ENCODE assay signal across 13 cellular contexts in the genomic region with DNA sequence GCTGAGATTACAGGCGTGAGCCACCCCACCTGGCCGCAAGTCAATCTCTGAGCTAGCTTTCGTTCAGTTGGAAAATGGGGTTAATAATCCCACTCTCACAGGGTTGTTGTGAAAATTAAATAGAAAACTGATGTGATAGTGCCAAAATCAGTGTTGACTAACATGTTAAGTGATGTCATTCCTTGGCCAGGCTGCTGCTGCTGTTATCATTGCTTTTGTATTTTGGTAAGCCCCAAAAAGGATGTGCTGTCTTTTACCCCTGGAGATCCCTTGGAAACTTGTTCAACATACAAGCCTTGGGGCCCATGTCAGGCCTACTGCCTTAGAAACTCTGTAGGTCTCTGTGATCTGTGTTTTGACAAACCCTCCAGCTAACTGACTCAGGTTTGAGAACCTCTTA.
DNase-seq lines count a peak whose midpoint lies in the region; ATAC-seq and TF ChIP-seq lines count a peak whose summit lies in the region.
"Had no signal": no experiment of that assay in that cellular context is flagged by ENCODE, and none has a peak within 500 bp of the region (broad histone marks: within the 10 kb centered on the region; RNA-seq: fewer than 3 reads in every experiment).

No MANE protein-coding gene starts in this region.

- TF ChIP-seq CTCF in HFFc6 (IDR thresholded peaks at IDR 0.05) (no peak), brain (conservative IDR thresholded peaks at IDR 0.05) (no peak), right atrium auricular region (IDR thresholded peaks at IDR 0.05) (no peak), stomach (IDR thresholded peaks at IDR 0.05) (no peak)

- no peak for ATAC-seq in HG02970 (IDR thresholded peaks at IDR 0.05; ENCODE audit: low FRiP score, unreplicated experiment)
- ATAC-seq: esophagus mucosa had no signal

- TF ChIP-seq POLR2A in stomach (IDR thresholded peaks at IDR 0.05): no peak

- DNase-seq in HFFc6: no peak
- peak; percentile 82 for DNase-seq in right atrium auricular region (ENCODE audit: low spot score)
- DNase-seq in stomach: no peak
- no peak for DNase-seq in NCI-H526 (lab: John Stamatoyannopoulos, UW)
- DNase-seq in OCI-M1 (lab: John Stamatoyannopoulos, UW): no peak
- no peak for DNase-seq in nucleus accumbens (lab: John Stamatoyannopoulos, UW)
- DNase-seq: activated naive CD8-positive, alpha-beta T cell treated with anti-CD3 and anti-CD28 coated beads, Interleukin-2, amount 10 ng/mL, durations not matched to agents 7 days and 5 days; mesendoderm; NCI-H1694 had no signal

- H3K9me3 ChIP-seq in right atrium auricular region (no peaks in the 10 kb centered on the region), stomach (no peaks in the 10 kb centered on the region)

- H3K27ac Mint-ChIP-seq in HFFc6 (peak overlapping the region; percentile 38; the same call in 1 of the 2 replicates), brain (peak overlapping the region; percentile 67 to 89 (median 85))
- H3K27ac Mint-ChIP-seq: activated naive CD8-positive, alpha-beta T cell treated with anti-CD3 and anti-CD28 coated beads, Interleukin-2, amount 10 ng/mL, durations not matched to agents 7 days and 5 days had no signal

- no peaks in the 10 kb centered on the region for H3K27me3 Mint-ChIP-seq in HFFc6 (ENCODE audit: insufficient read depth)
- no peaks in the 10 kb centered on the region for H3K27me3 Mint-ChIP-seq in brain
- H3K27me3 Mint-ChIP-seq: activated naive CD8-positive, alpha-beta T cell treated with anti-CD3 and anti-CD28 coated beads, Interleukin-2, amount 10 ng/mL, durations not matched to agents 7 days and 5 days had no signal

- H3K4me3 Mint-ChIP-seq in HFFc6 (no peak overlapping the region), brain (peak overlapping the region in 1 of 5 experiments; percentile 11)
- H3K4me3 Mint-ChIP-seq: activated naive CD8-positive, alpha-beta T cell treated with anti-CD3 and anti-CD28 coated beads, Interleukin-2, amount 10 ng/mL, durations not matched to agents 7 days and 5 days had no signal

- H3K4me1 ChIP-seq in right atrium auricular region: peaks cover 0 to 98% of the 10 kb centered on the region in 2 donors
- H3K4me1 ChIP-seq in stomach: peaks cover 61 to 99% (median 80%) of the 10 kb centered on the region in 4 donors

- TF ChIP-seq EP300 in stomach (IDR thresholded peaks at IDR 0.05): no peak

- 87 to 94% (median 91%) methylated on average over 3 of the region's 3 CpGs for WGBS in stomach, 5 donors

- intact Hi-C loops in stomach (cut with DNase I; ENCODE audit: low total_unique reads): no loop called here

- no peaks in the 10 kb centered on the region for H3K9me3 Mint-ChIP-seq in HFFc6
- peaks cover 0 to 2% (median 0%) of the 10 kb centered on the region in 5 experiments for H3K9me3 Mint-ChIP-seq in brain
- H3K9me3 Mint-ChIP-seq: activated naive CD8-positive, alpha-beta T cell treated with anti-CD3 and anti-CD28 coated beads, Interleukin-2, amount 10 ng/mL, durations not matched to agents 7 days and 5 days had no signal

- no peaks in the 10 kb centered on the region for H3K27me3 ChIP-seq in right atrium auricular region
- no peaks in the 10 kb centered on the region for H3K27me3 ChIP-seq in stomach

- H3K36me3 ChIP-seq in right atrium auricular region: no peaks in the 10 kb centered on the region
- H3K36me3 ChIP-seq in stomach: no peaks in the 10 kb centered on the region

- H3K4me3 ChIP-seq in right atrium auricular region (no peak overlapping the region), stomach (no peak overlapping the region)

- H3K4me1 Mint-ChIP-seq in HFFc6 (ENCODE audit: low read depth) (peaks cover 51% of the 10 kb centered on the region), brain (peaks cover 43% of the 10 kb centered on the region)

- H3K27ac ChIP-seq in right atrium auricular region (peak overlapping the region; percentile 86 to 91), stomach (peak overlapping the region in 4 of 5 donors; percentile 42 to 79 (median 70))
- H3K27ac ChIP-seq: KMS-11 had no signal

- no peaks in the 10 kb centered on the region for H3K36me3 Mint-ChIP-seq in HFFc6 (ENCODE audit: low read depth)
- H3K36me3 Mint-ChIP-seq in brain: no peaks in the 10 kb centered on the region
